Comparison of ENCODE assay signal across 20 cellular contexts in genomic region chr1:64877598-64877997, GRCh38.
DNase-seq lines count a peak whose midpoint lies in the region; ATAC-seq and TF ChIP-seq lines count a peak whose summit lies in the region.
"Had no signal": no experiment of that assay in that cellular context is flagged by ENCODE, and none has a peak within 500 bp of the region (broad histone marks: within the 10 kb centered on the region; RNA-seq: fewer than 3 reads in every experiment).

No MANE protein-coding gene starts in this region.

- H3K36me3 Mint-ChIP-seq in activated naive CD4-positive, alpha-beta T cell treated with anti-CD3 and anti-CD28 coated beads, Interleukin-2, amount 50 U/mL, for 24 hours = peaks cover 27% of the 10 kb centered on the region
- H3K36me3 Mint-ChIP-seq in effector memory CD8-positive, alpha-beta T cell (ENCODE audit: insufficient read depth) = peaks cover 73% of the 10 kb centered on the region

- no peak overlapping the region for H3K4me3 ChIP-seq in Loucy (ENCODE audit: low read length, poor library complexity, severe bottlenecking)
- H3K4me3 ChIP-seq in thymus (ENCODE audit: low read length) = no peak overlapping the region
- no peak overlapping the region for H3K4me3 ChIP-seq in Peyer's patch
- H3K4me3 ChIP-seq: ascending aorta, esophagus muscularis mucosa, gastroesophageal sphincter, K562, sigmoid colon, thoracic aorta had no signal

- H3F3A ChIP-seq in Loucy (ENCODE audit: low read depth) = no peaks in the 10 kb centered on the region

- no peak for ATAC-seq in effector memory CD8-positive, alpha-beta T cell (replicated peaks)
- ATAC-seq: gastroesophageal sphincter, K562 had no signal

- no peaks in the 10 kb centered on the region for H3K9me3 Mint-ChIP-seq in activated naive CD4-positive, alpha-beta T cell treated with anti-CD3 and anti-CD28 coated beads, Interleukin-2, amount 50 U/mL, for 24 hours
- H3K9me3 Mint-ChIP-seq in effector memory CD8-positive, alpha-beta T cell = no peaks in the 10 kb centered on the region
- H3K9me3 Mint-ChIP-seq: nephron had no signal

- DNase-seq in activated naive CD4-positive, alpha-beta T cell treated with anti-CD3 and anti-CD28 coated beads, Interleukin-2, amount 50 U/mL, for 16 hours = no peak
- DNase-seq in effector memory CD8-positive, alpha-beta T cell = no peak
- no peak for DNase-seq in Peyer's patch
- DNase-seq in NK-92 treated with Interleukin-12 subunit alpha and Interleukin-12 subunit beta, amount 100 ng/mL, for 24 hours (lab: John Stamatoyannopoulos, UW) = no peak
- DNase-seq: cerebellar nuclear complex, mammary epithelial cell, NCI-H1694 treated with DMSO at 0.1 percent for 48 hours, NCI-H748 treated with DMSO at 0.1 percent for 48 hours, Right ventricle myocardium superior, sigmoid colon, SW 1271 had no signal

- H3K4me2 ChIP-seq in Loucy (ENCODE audit: low read depth, low read length, poor library complexity, severe bottlenecking) = peak overlapping the region; percentile 1

- no peak overlapping the region for H3K9ac ChIP-seq in Loucy (ENCODE audit: low read depth, low read length, poor library complexity, severe bottlenecking)

- H3K27ac ChIP-seq in thymus (ENCODE audit: low read depth) (peak overlapping the region; percentile 21), Peyer's patch (no peak overlapping the region)
- H3K27ac ChIP-seq: ascending aorta, esophagus muscularis mucosa, gastroesophageal sphincter, sigmoid colon, thoracic aorta had no signal

- H3K9me3 ChIP-seq in Loucy (ENCODE audit: insufficient read depth, low read depth, low read length) = no peaks in the 10 kb centered on the region
- H3K9me3 ChIP-seq in thymus (ENCODE audit: control insufficient read depth) = no peaks in the 10 kb centered on the region
- no peaks in the 10 kb centered on the region for H3K9me3 ChIP-seq in Peyer's patch
- H3K9me3 ChIP-seq: ascending aorta, esophagus muscularis mucosa, gastroesophageal sphincter, sigmoid colon, thoracic aorta had no signal

- H3K4me1 Mint-ChIP-seq in activated naive CD4-positive, alpha-beta T cell treated with anti-CD3 and anti-CD28 coated beads, Interleukin-2, amount 50 U/mL, for 24 hours = peaks cover 81% of the 10 kb centered on the region
- H3K4me1 Mint-ChIP-seq in effector memory CD8-positive, alpha-beta T cell (ENCODE audit: low read depth in 2 of 2) = peaks cover 57 to 72% of the 10 kb centered on the region in 2 donors
- H3K4me1 Mint-ChIP-seq: nephron had no signal

- no peaks in the 10 kb centered on the region for H3K9me2 ChIP-seq in Loucy (replicated peaks; ENCODE audit: low read depth, low read length)

- peaks cover 10% of the 10 kb centered on the region for H3K4me1 ChIP-seq in Loucy (ENCODE audit: insufficient read depth, low read length, poor library complexity, severe bottlenecking)
- peaks cover 13% of the 10 kb centered on the region for H3K4me1 ChIP-seq in thymus (ENCODE audit: control insufficient read depth, insufficient read depth, low read length)
- H3K4me1 ChIP-seq in Peyer's patch = no peaks in the 10 kb centered on the region
- H3K4me1 ChIP-seq: ascending aorta, gastroesophageal sphincter had no signal

- H3K36me3 ChIP-seq in Loucy (ENCODE audit: insufficient read depth, low read length) = peaks cover 90% of the 10 kb centered on the region
- peaks cover 41% of the 10 kb centered on the region for H3K36me3 ChIP-seq in thymus (ENCODE audit: control insufficient read depth, insufficient read depth)
- H3K36me3 ChIP-seq in Peyer's patch = peaks cover 0 to 59% (median 0%) of the 10 kb centered on the region in 3 donors

- H3K27me3 ChIP-seq in Loucy (ENCODE audit: insufficient read depth, low read length, poor library complexity, severe bottlenecking) (no peaks in the 10 kb centered on the region), thymus (ENCODE audit: control insufficient read depth, insufficient read depth) (no peaks in the 10 kb centered on the region), Peyer's patch (no peaks in the 10 kb centered on the region)
- H3K27me3 ChIP-seq: ascending aorta, esophagus muscularis mucosa, gastroesophageal sphincter, sigmoid colon had no signal

- H3K79me2 ChIP-seq in Loucy (ENCODE audit: insufficient read depth, low read length) = peaks cover 4% of the 10 kb centered on the region; the same call in 1 of the 2 replicates

- peaks cover 7% of the 10 kb centered on the region for H4K20me1 ChIP-seq in Loucy (ENCODE audit: insufficient read depth, low read length, poor library complexity, severe bottlenecking)

- 89% methylated on average over 1 of the region's 1 CpG for WGBS in thymus

- no peak for TF ChIP-seq POLR2A in Peyer's patch (IDR thresholded peaks at IDR 0.05)

- H3K4me3 Mint-ChIP-seq in activated naive CD4-positive, alpha-beta T cell treated with anti-CD3 and anti-CD28 coated beads, Interleukin-2, amount 50 U/mL, for 24 hours = peak overlapping the region; percentile 55
- H3K4me3 Mint-ChIP-seq in effector memory CD8-positive, alpha-beta T cell = peak overlapping the region; percentile 57 to 76
- H3K4me3 Mint-ChIP-seq: nephron had no signal

- TF ChIP-seq CTCF in Loucy (conservative IDR thresholded peaks at IDR 0.05; ENCODE audit: low read length) = no peak
- TF ChIP-seq CTCF in Peyer's patch (IDR thresholded peaks at IDR 0.05) = no peak

- no peaks in the 10 kb centered on the region for H3K27me3 Mint-ChIP-seq in activated naive CD4-positive, alpha-beta T cell treated with anti-CD3 and anti-CD28 coated beads, Interleukin-2, amount 50 U/mL, for 24 hours
- H3K27me3 Mint-ChIP-seq in effector memory CD8-positive, alpha-beta T cell = no peaks in the 10 kb centered on the region

- H3K27ac Mint-ChIP-seq in activated naive CD4-positive, alpha-beta T cell treated with anti-CD3 and anti-CD28 coated beads, Interleukin-2, amount 50 U/mL, for 24 hours = peak overlapping the region; percentile 76
- peak overlapping the region; percentile 68 to 77 for H3K27ac Mint-ChIP-seq in effector memory CD8-positive, alpha-beta T cell
- H3K27ac Mint-ChIP-seq: nephron had no signal

- H2AFZ ChIP-seq in Loucy (ENCODE audit: low read length) = no peak overlapping the region
